In genomic region chr5:168328804-168329203, GRCh38 we compare ENCODE assay signal across 8 cellular contexts. TPM values are rescaled to one million over a fixed set of nuclear protein-coding genes. Genes with fewer than 3 reads are reported as not detected.
DNase-seq lines count a peak whose midpoint lies in the region; ATAC-seq and TF ChIP-seq lines count a peak whose summit lies in the region.

No MANE protein-coding gene starts in this region.

- H3K4me3 ChIP-seq in left lung, result no peak overlapping the region

- no peak overlapping the region for H3K27ac Mint-ChIP-seq in T-helper 2 cell treated with Interferon-gamma antibody and Interleukin-4, amounts not matched to agents 5 μg/mL and 100 μg/mL, for 36 hours

- H3K9me3 ChIP-seq in left lung, result no peaks in the 10 kb centered on the region

- H3K36me3 ChIP-seq in left lung, result no peaks in the 10 kb centered on the region

- H3K4me1 ChIP-seq in left lung, result peaks cover 0 to 19% of the 10 kb centered on the region in 2 donors

- no peaks in the 10 kb centered on the region for H3K4me1 Mint-ChIP-seq in T-helper 2 cell treated with Interferon-gamma antibody and Interleukin-4, amounts not matched to agents 5 μg/mL and 100 μg/mL, for 36 hours (ENCODE audit: low read depth)

- no peaks in the 10 kb centered on the region for H3K36me3 Mint-ChIP-seq in T-helper 2 cell treated with Interferon-gamma antibody and Interleukin-4, amounts not matched to agents 5 μg/mL and 100 μg/mL, for 36 hours (ENCODE audit: low read depth)

- peak; percentile 79 for ATAC-seq in GM18502 (IDR thresholded peaks at IDR 0.05; ENCODE audit: poor library complexity, unreplicated experiment)
- ATAC-seq in HG02885 (IDR thresholded peaks at IDR 0.05; ENCODE audit: poor library complexity, unreplicated experiment), result peak; percentile 79
- ATAC-seq in left lung, result peak; percentile 77

- no peak for TF ChIP-seq CTCF in left lung (IDR thresholded peaks at IDR 0.05)

- DNase-seq in NCI-H748 treated with DMSO at 0.1 percent for 48 hours (lab: John Stamatoyannopoulos, UW) (peak; percentile 7), left lung (no peak), hippocampal formation (lab: John Stamatoyannopoulos, UW) (no peak), AML-193 (lab: John Stamatoyannopoulos, UW) (no peak)
- DNase-seq in T-helper 2 cell treated with Interferon-gamma antibody and Interleukin-4, amounts not matched to agents 5 μg/mL and 100 μg/mL, for 36 hours (ENCODE audit: low spot score), result no peak
- no peak for DNase-seq in stimulated activated CD4-positive, alpha-beta T cell treated with anti-CD3 and anti-CD28 coated beads, Interleukin-2, amount 100 ng/mL, for 48 hours

- intact Hi-C loops in left lung (cut with DNase I), result no loop called here

- no peaks in the 10 kb centered on the region for H3K9me3 Mint-ChIP-seq in T-helper 2 cell treated with Interferon-gamma antibody and Interleukin-4, amounts not matched to agents 5 μg/mL and 100 μg/mL, for 36 hours

- peak overlapping the region; percentile 48 to 64 for H3K27ac ChIP-seq in left lung

- no peaks in the 10 kb centered on the region for H3K27me3 ChIP-seq in left lung

- H3K27me3 Mint-ChIP-seq in T-helper 2 cell treated with Interferon-gamma antibody and Interleukin-4, amounts not matched to agents 5 μg/mL and 100 μg/mL, for 36 hours (ENCODE audit: low read depth), result peaks cover 16% of the 10 kb centered on the region

- no peak overlapping the region for H3K4me3 Mint-ChIP-seq in T-helper 2 cell treated with Interferon-gamma antibody and Interleukin-4, amounts not matched to agents 5 μg/mL and 100 μg/mL, for 36 hours

RNA-seq across cellular contexts. Expression of gene WWC1, which starts 37.4 kb away (rescaled TPM):
- total RNA-seq in left lung, result 10 to 100 TPM; 59.6 to 81.9 TPM
